Comparison of ENCODE assay signal across 16 cellular contexts in genomic region chr9:136318769-136319241, GRCh38. TPM values are rescaled to one million over a fixed set of nuclear protein-coding genes. Genes with fewer than 3 reads are reported as not detected.
A peak's percentile ranks its signal among the peaks of the same experiment; 100 is the strongest.
DNase-seq lines count a peak whose midpoint lies in the region; ATAC-seq and TF ChIP-seq lines count a peak whose summit lies in the region.
"Had no signal": no experiment of that assay in that cellular context is flagged by ENCODE, and none has a peak within 500 bp of the region (broad histone marks: within the 10 kb centered on the region; RNA-seq: fewer than 3 reads in every experiment).

No MANE protein-coding gene starts in this region.

- POLR2A ChIA-PET in HEK293 (lab: Yijun Ruan, JAX): no interaction called here

- no peaks in the 10 kb centered on the region for H3K36me3 ChIP-seq in HEK293 (ENCODE audit: control insufficient read depth in 2 of 2, insufficient read depth in 1 of 2, low read length in 2 of 2)

- no peaks in the 10 kb centered on the region for H3K4me1 ChIP-seq in HEK293 (ENCODE audit: control insufficient read depth, insufficient read depth, low read length)

- no peak for TF ChIP-seq CTCF in HEK293 (tag by site-specific recombination; IDR thresholded peaks at IDR 0.05)

- H3K4me3 ChIP-seq in HEK293 (ENCODE audit: low read depth, low read length): no peak overlapping the region
- H3K4me3 ChIP-seq: GM12878, GM23338 had no signal

- DNase-seq in Right ventricle myocardium inferior (ENCODE audit: missing footprints) (peak; percentile 56), cardiac septum (ENCODE audit: low spot score) (no peak), left colon (no peak), RPMI8226 (no peak), mesenteric fat pad (ENCODE audit: low spot score) (no peak)
- no peak for DNase-seq in activated effector memory CD4-positive, alpha-beta T cell treated with Interleukin-2 at 50 U/mL for 16 hours
- DNase-seq: Calu3; CD4-positive, alpha-beta T cell; DMS 273 treated with DMSO at 0.1 percent for 48 hours; H9; KBM-7 had no signal

- no peaks in the 10 kb centered on the region for H3K9me3 ChIP-seq in HEK293 (ENCODE audit: control insufficient read depth, insufficient read depth, low read depth, low read length)

- H3K27ac ChIP-seq in HEK293 (ENCODE audit: extremely low read depth, low read depth, low read length): no peak overlapping the region
- H3K27ac ChIP-seq: 22Rv1 had no signal

- intact Hi-C loops in Right ventricle myocardium inferior (cut with DNase I): no loop called here
- intact Hi-C loops in cardiac septum (cut with DNase I): no loop called here
- intact Hi-C loops in left colon (cut with DNase I, micrococcal nuclease): no loop called here

- CTCF ChIA-PET in HEK293 (lab: Yijun Ruan, JAX): no interaction called here

- ATAC-seq in Right ventricle myocardium inferior (no peak), left colon (peak; percentile 47)
- ATAC-seq: GM12878, GM23338 had no signal

TF ChIP-seq in HEK293, 187 proteins besides CTCF, POLR2A, EP300 and RAD21:
- TF ChIP-seq KLF1 (tag by site-specific recombination; IDR thresholded peaks at IDR 0.05) (peak; percentile 84), ZNF155 (tag by site-specific recombination; IDR thresholded peaks at IDR 0.05) (no peak)

RNA-seq across cellular contexts. Expression of gene GPSM1, which starts 8.5 kb away (rescaled TPM):
- total RNA-seq in Right ventricle myocardium inferior: 48.6 TPM
- total RNA-seq in cardiac septum: 35.1 TPM
- 1 to 10 TPM; 2.0 to 3.1 TPM for total RNA-seq in left colon
- total RNA-seq in mesenteric fat pad: 11.0 TPM

RNA-seq across cellular contexts. Expression of gene CCDC187, which starts 14.9 kb away (rescaled TPM):
- total RNA-seq in Right ventricle myocardium inferior: not detected
- total RNA-seq in cardiac septum: 0.03 TPM
- total RNA-seq in left colon: under 1 TPM; 0.52 to 0.67 TPM
- total RNA-seq in mesenteric fat pad: not detected
- total RNA-seq: A673; CD4-positive, alpha-beta T cell had no signal

RNA-seq across cellular contexts. Expression of gene DNLZ, which starts 44.7 kb away (rescaled TPM):
- total RNA-seq in Right ventricle myocardium inferior: 40.6 TPM
- total RNA-seq in cardiac septum: 34.1 TPM
- total RNA-seq in left colon: 10 to 100 TPM in 1 of 2 donors, 1 to 10 TPM in 1; 10.0 to 10.6 TPM
- total RNA-seq in mesenteric fat pad: 22.6 TPM

RNA-seq across cellular contexts. Expression of gene CARD9, which starts 54.7 kb away (rescaled TPM):
- total RNA-seq in Right ventricle myocardium inferior (1.4 TPM), cardiac septum (0.70 TPM), left colon (1 to 10 TPM in 1 of 2 donors, under 1 TPM in 1; 0.52 to 1.9 TPM), mesenteric fat pad (4.3 TPM)
